In genomic region chr21:39671986-39672385, GRCh38 we compare ENCODE assay signal across 10 cellular contexts. TPM values are rescaled to one million over a fixed set of nuclear protein-coding genes. Genes with fewer than 3 reads are reported as not detected.
"Had no signal": no experiment of that assay in that cellular context is flagged by ENCODE, and none has a peak within 500 bp of the region (broad histone marks: within the 10 kb centered on the region; RNA-seq: fewer than 3 reads in every experiment).

No MANE protein-coding gene starts in this region.

- H3K9ac ChIP-seq: GM23248 had no signal

- H3K9me3 Mint-ChIP-seq: GM23338, H9, HFFc6 had no signal

- DNase-seq: GM23248, GOT3, H7, H9, HCEC 1CT, HFFc6 had no signal

- FAIRE-seq: H54 had no signal

- H2AFZ ChIP-seq: GM23248, GM23338 had no signal

- H3K4me2 ChIP-seq: GM23338 had no signal

- H3K4me3 ChIP-seq: GM23248, GM23338, HAP-1 had no signal

- H3K4me3 Mint-ChIP-seq: GM23338, H9, HFFc6 had no signal

- H3K27ac Mint-ChIP-seq: GM23338, HFFc6 had no signal

- H3K36me3 ChIP-seq: HAP-1 had no signal

- H3K27ac ChIP-seq: GM23248 had no signal

- ATAC-seq: GM23338, HCT116 had no signal

- H3K4me1 ChIP-seq: HAP-1 had no signal

RNA-seq across cellular contexts. Expression of gene B3GALT5, which starts 59.2 kb away (rescaled TPM):
- total RNA-seq: GM23248 had no signal
- polyA plus RNA-seq: GM23248 had no signal
